ENCODE assay signal across 10 cellular contexts in genomic region chr12:110270125-110270962, GRCh38. TPM values are rescaled to one million over a fixed set of nuclear protein-coding genes. Genes with fewer than 3 reads are reported as not detected.
A peak's percentile ranks its signal among the peaks of the same experiment; 100 is the strongest.
DNase-seq lines count a peak whose midpoint lies in the region; ATAC-seq, FAIRE-seq and TF ChIP-seq lines count a peak whose summit lies in the region.
"Had no signal": no experiment of that assay in that cellular context is flagged by ENCODE, and none has a peak within 500 bp of the region (broad histone marks: within the 10 kb centered on the region; RNA-seq: fewer than 3 reads in every experiment).

No MANE protein-coding gene starts in this region.

- ATAC-seq in GM18858 (IDR thresholded peaks at IDR 0.05; ENCODE audit: unreplicated experiment): no peak

- TF ChIP-seq CTCF in AG10803 (conservative IDR thresholded peaks at IDR 0.05; ENCODE audit: low read length): no peak
- no peak for TF ChIP-seq CTCF in keratinocyte (optimal IDR thresholded peaks at IDR 0.05 in 1 of 3, IDR thresholded peaks at IDR 0.05 in 1 of 3, conservative IDR thresholded peaks at IDR 0.05 in 1 of 3; ENCODE audit: extremely low read depth in 1 of 3, insufficient read depth in 2 of 3, low read length in 3 of 3)
- TF ChIP-seq CTCF in GM10266 (IDR thresholded peaks at IDR 0.05; ENCODE audit: control insufficient read depth, insufficient read depth, low read depth, missing control alignments): no peak

- DNase-seq in AG10803 (ENCODE audit: low read depth): peak; percentile 70
- peak; percentile 96 for DNase-seq in NCI-H146 (lab: John Stamatoyannopoulos, UW)
- DNase-seq in keratinocyte (ENCODE audit: low read depth, low spot score): no peak
- peak; percentile 73 for DNase-seq in urothelium cell line (ENCODE audit: low spot score)
- no peak for DNase-seq in GM12892 (ENCODE audit: insufficient read length)
- DNase-seq in GM10266 (ENCODE audit: extremely low spot score): no peak
- DNase-seq: DND-41 had no signal

- FAIRE-seq in keratinocyte (lab: Jason Lieb, UNC) (no peak), urothelium cell line (lab: Jason Lieb, UNC) (no peak), GM12892 (lab: Jason Lieb, UNC) (no peak)
- FAIRE-seq: TTC549 had no signal

- H3K4me2 ChIP-seq in keratinocyte (ENCODE audit: control insufficient read depth, extremely low read depth, insufficient read depth, low read depth, low read length): peak overlapping the region; percentile 75

- H3K4me3 ChIP-seq in AG10803 (ENCODE audit: low read length) (peak overlapping the region; percentile 1), keratinocyte (ENCODE audit: control insufficient read depth in 2 of 3, extremely low read depth in 1 of 3, insufficient read depth in 2 of 3, low read depth in 1 of 3, low read length in 3 of 3) (peak overlapping the region in 2 of 3 experiments; percentile 39 to 41)

- no peaks in the 10 kb centered on the region for H3K9me3 ChIP-seq in keratinocyte (ENCODE audit: control insufficient read depth, low read depth, low read length)

- no peak for TF ChIP-seq POLR2A in GM12892 (IDR thresholded peaks at IDR 0.05; ENCODE audit: low read depth, low read length)

- no peaks in the 10 kb centered on the region for H3K36me3 ChIP-seq in keratinocyte (ENCODE audit: control insufficient read depth in 2 of 2, extremely low read depth in 1 of 2, insufficient read depth in 2 of 2, low read length in 2 of 2)

- H3K79me2 ChIP-seq in keratinocyte (ENCODE audit: control insufficient read depth, insufficient read depth, low read length): no peaks in the 10 kb centered on the region

- H3K9ac ChIP-seq in keratinocyte (ENCODE audit: control insufficient read depth, extremely low read depth, insufficient read depth, low read length): peak overlapping the region; percentile 18

- H3K9me1 ChIP-seq in keratinocyte (ENCODE audit: control insufficient read depth, extremely low read depth, insufficient read depth, low read length): no peaks in the 10 kb centered on the region

- peak overlapping the region; percentile 74 for H2AFZ ChIP-seq in keratinocyte (ENCODE audit: control insufficient read depth, low read length)

- peaks cover 21% of the 10 kb centered on the region for H3K4me1 ChIP-seq in keratinocyte (ENCODE audit: control insufficient read depth, extremely low read depth, insufficient read depth, low read length)

- H4K20me1 ChIP-seq in keratinocyte (ENCODE audit: control insufficient read depth, extremely low read depth, insufficient read depth, low read length): no peaks in the 10 kb centered on the region

- H3K27ac ChIP-seq in angular gyrus (ENCODE audit: low read depth, low read length) (peak overlapping the region; percentile 26), keratinocyte (ENCODE audit: control insufficient read depth, insufficient read depth, low read length) (peak overlapping the region; percentile 36)

- no peaks in the 10 kb centered on the region for H3K27me3 ChIP-seq in keratinocyte (ENCODE audit: control insufficient read depth, extremely low read depth, insufficient read depth, low read length)

- dilution Hi-C loops in keratinocyte (cut with MboI; ENCODE audit: extremely low pct_ligation_motif_present, low sequenced_read_pairs): no loop called here

RNA-seq across cellular contexts. Expression of gene ATP2A2, which starts 10.7 kb away (rescaled TPM):
- polyA plus RNA-seq in keratinocyte: 54.5 to 190 TPM (median 127 TPM) in 3 replicates
- 125 TPM for polyA plus RNA-seq in keratinocyte (2011; ENCODE audit: low read depth)
- polyA plus RNA-seq in keratinocyte (2011; cell fraction: cytosol; rRNA removed): 44.8 and 61.1 TPM in 2 replicates
- 434 and 449 TPM in 2 replicates for polyA plus RNA-seq in keratinocyte (2011; cell fraction: nucleus; rRNA removed)
- 126 and 203 TPM in 2 replicates for polyA plus RNA-seq in keratinocyte (2012; ENCODE audit: low replicate concordance)
- polyA minus RNA-seq in keratinocyte: 122 to 314 TPM (median 265 TPM) in 3 replicates
- polyA minus RNA-seq in keratinocyte (2011; cell fraction: cytosol; rRNA and poly(A)+ RNA removed): 79.8 TPM
- 294 and 451 TPM in 2 replicates for polyA minus RNA-seq in keratinocyte (2011; cell fraction: nucleus; rRNA and poly(A)+ RNA removed)
- polyA plus RNA-seq in GM12892 (2012; ENCODE audit: missing spikeins): 53.1 TPM

Comparison
In these comparisons a context has a peak if more than half of its experiments do, and no peak if none do; other contexts are left out.
1. DNase-seq: peak in AG10803 (single experiment), NCI-H146 (single experiment) and urothelium cell line (single experiment); none in keratinocyte (single experiment), GM12892 (single experiment) and GM10266 (single experiment).